In genomic region chr1:4682607-4683220, GRCh38 we compare ENCODE assay signal across 21 cellular contexts. TPM values are rescaled to one million over a fixed set of nuclear protein-coding genes. Genes with fewer than 3 reads are reported as not detected.
A peak's percentile ranks its signal among the peaks of the same experiment; 100 is the strongest.
DNase-seq lines count a peak whose midpoint lies in the region; FAIRE-seq lines count a peak whose summit lies in the region.
"Had no signal": no experiment of that assay in that cellular context is flagged by ENCODE, and none has a peak within 500 bp of the region (broad histone marks: within the 10 kb centered on the region; RNA-seq: fewer than 3 reads in every experiment).

No MANE protein-coding gene starts in this region.

- H3K27ac ChIP-seq in cingulate gyrus (ENCODE audit: low read depth, low read length), result peak overlapping the region; percentile 99
- H3K27ac ChIP-seq in layer of hippocampus (ENCODE audit: low read depth, low read length), result peak overlapping the region; percentile 96
- H3K27ac ChIP-seq: BLaER1, HL-60 had no signal

- H3K9me3 ChIP-seq in HAP-1, result no peaks in the 10 kb centered on the region

- H3K27me3 ChIP-seq in layer of hippocampus (ENCODE audit: control insufficient read depth, insufficient read depth, low read length) (no peaks in the 10 kb centered on the region), HAP-1 (ENCODE audit: low read depth) (no peaks in the 10 kb centered on the region)

- H3K4me1 ChIP-seq in HAP-1, result no peaks in the 10 kb centered on the region
- H3K4me1 ChIP-seq: BLaER1 had no signal

- DNase-seq in HTR-8/SVneo (ENCODE audit: insufficient read length, low spot score), result no peak
- no peak for DNase-seq in urothelium cell line (ENCODE audit: low spot score)
- no peak for DNase-seq in NCI-H1694 treated with DMSO at 0.1 percent for 48 hours (lab: John Stamatoyannopoulos, UW)
- no peak for DNase-seq in activated naive CD8-positive, alpha-beta T cell treated with anti-CD3 and anti-CD28 coated beads for 36 hours
- DNase-seq in HAP-1 (ENCODE audit: low spot score in 2 of 2), result no peak
- DNase-seq: 8988T; CD4-positive, alpha-beta memory T cell; DMS153; DMS79; GDM1; HCEC 1CT; HFFc6 had no signal

- no peak overlapping the region for H3K4me3 ChIP-seq in HAP-1
- H3K4me3 ChIP-seq: BLaER1 had no signal

- peaks cover 18% of the 10 kb centered on the region for H3K9me3 Mint-ChIP-seq in activated naive CD8-positive, alpha-beta T cell treated with anti-CD3 and anti-CD28 coated beads for 36 hours

- H3K4me1 Mint-ChIP-seq in activated naive CD8-positive, alpha-beta T cell treated with anti-CD3 and anti-CD28 coated beads for 36 hours, result no peaks in the 10 kb centered on the region
- H3K4me1 Mint-ChIP-seq: CD14-positive monocyte; CD4-positive, alpha-beta memory T cell; IgD-negative memory B cell had no signal

- FAIRE-seq in HTR-8/SVneo (lab: Jason Lieb, UNC) (peak; percentile 86), urothelium cell line (lab: Jason Lieb, UNC) (peak; percentile 69)
- FAIRE-seq: GM12892, GM18507 had no signal

- H3K36me3 Mint-ChIP-seq in activated naive CD8-positive, alpha-beta T cell treated with anti-CD3 and anti-CD28 coated beads for 36 hours, result no peaks in the 10 kb centered on the region
- H3K36me3 Mint-ChIP-seq: CD14-positive monocyte; CD4-positive, alpha-beta memory T cell had no signal

- H3K4me3 Mint-ChIP-seq in activated naive CD8-positive, alpha-beta T cell treated with anti-CD3 and anti-CD28 coated beads for 36 hours, result no peak overlapping the region
- H3K4me3 Mint-ChIP-seq: CD14-positive monocyte; CD4-positive, alpha-beta memory T cell; HFFc6; IgD-negative memory B cell had no signal

- H3K36me3 ChIP-seq in HAP-1 (replicated peaks), result no peaks in the 10 kb centered on the region
- H3K36me3 ChIP-seq: BLaER1 had no signal

- in situ Hi-C loops in HAP-1 (cut with MboI; ENCODE audit: low sequenced_read_pairs), result no loop called here

- no peak overlapping the region for H3K27ac Mint-ChIP-seq in activated naive CD8-positive, alpha-beta T cell treated with anti-CD3 and anti-CD28 coated beads for 36 hours
- H3K27ac Mint-ChIP-seq: CD4-positive, alpha-beta memory T cell; HFFc6; IgD-negative memory B cell had no signal

- H3K27me3 Mint-ChIP-seq in activated naive CD8-positive, alpha-beta T cell treated with anti-CD3 and anti-CD28 coated beads for 36 hours, result peaks cover 3% of the 10 kb centered on the region
- H3K27me3 Mint-ChIP-seq: IgD-negative memory B cell had no signal

RNA-seq across cellular contexts. Expression of gene AJAP1, which starts 28.3 kb away (rescaled TPM):
- not detected for total RNA-seq in activated naive CD8-positive, alpha-beta T cell treated with anti-CD3 and anti-CD28 coated beads for 36 hours
- total RNA-seq: A673, HFFc6 had no signal
